Comparison of ENCODE assay signal across 8 cellular contexts in the genomic region with DNA sequence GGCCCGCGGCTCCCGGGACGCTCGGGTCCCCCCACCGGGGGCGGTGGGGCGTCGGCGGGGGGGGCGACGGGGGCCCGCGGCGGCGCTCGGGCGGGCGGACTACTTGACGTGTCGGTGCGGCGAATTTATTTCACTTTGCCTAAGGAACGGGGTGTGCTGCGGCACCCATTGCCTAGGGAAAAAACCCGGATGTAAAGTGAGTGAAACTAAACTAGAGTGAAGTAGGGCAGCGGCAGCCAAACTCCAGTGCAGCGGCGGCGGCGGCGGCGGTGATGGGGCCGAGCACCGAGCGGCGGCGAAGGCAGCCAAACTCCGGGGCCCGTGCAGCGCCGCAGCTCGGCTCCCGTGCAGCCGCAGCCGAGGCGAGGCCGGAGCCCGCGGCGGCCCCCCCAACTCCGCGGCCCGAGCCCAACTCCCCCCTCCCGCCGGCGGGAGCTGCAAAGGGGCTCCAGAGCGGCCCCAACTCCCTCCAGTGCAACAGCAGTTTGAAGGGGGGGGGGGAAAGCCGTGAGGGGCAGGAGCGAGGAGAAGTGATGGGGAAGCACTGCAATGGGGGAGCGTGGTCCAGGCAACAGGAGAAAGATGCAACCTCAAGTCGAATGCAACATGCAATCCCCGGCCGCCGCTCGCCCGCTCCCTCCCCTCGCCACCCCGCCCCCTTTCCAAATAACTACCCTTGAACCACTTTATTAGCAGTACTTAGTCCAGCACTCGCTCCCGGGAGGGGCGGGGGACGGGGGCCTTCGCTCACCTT.
A peak's percentile ranks its signal among the peaks of the same experiment; 100 is the strongest.
DNase-seq lines count a peak whose midpoint lies in the region; ATAC-seq lines count a peak whose summit lies in the region.

No MANE protein-coding gene starts in this region.

- DNase-seq in AG08395 (ENCODE audit: low spot score) = peak; percentile 71
- DNase-seq in NCI-H226 = peak; percentile 75
- peak; percentile 86 for DNase-seq in cerebellar cortex (ENCODE audit: low spot score)
- peak; percentile 71 for DNase-seq in kidney glomerular epithelial cell (lab: John Stamatoyannopoulos, UW)
- DNase-seq in stimulated activated CD4-positive, alpha-beta T cell treated with anti-CD3 and anti-CD28 coated beads, Interleukin-15, amount 100 ng/mL, for 48 hours (ENCODE audit: low read depth in 2 of 2) = peak; percentile 59 to 63

- ATAC-seq in GM18909 (IDR thresholded peaks at IDR 0.05; ENCODE audit: poor library complexity, unreplicated experiment) = peak; percentile 47
- ATAC-seq in HG03139 (IDR thresholded peaks at IDR 0.05; ENCODE audit: unreplicated experiment) = peak; percentile 37
- peak; percentile 54 to 57 for ATAC-seq in activated CD4-positive, CD25-positive, alpha-beta regulatory T cell treated with anti-CD3 and anti-CD28 coated beads, Interleukin-2, amount 50 U/mL, for 24 hours

Comparison
In these comparisons a context has a peak if more than half of its experiments do, and no peak if none do; other contexts are left out.
1. Peak in every context shown above with its lines: DNase-seq and ATAC-seq.